ENCODE assay signal across 17 cellular contexts in genomic region chr12:109619002-109619604, GRCh38.
"Had no signal": no experiment of that assay in that cellular context is flagged by ENCODE, and none has a peak within 500 bp of the region (broad histone marks: within the 10 kb centered on the region; RNA-seq: fewer than 3 reads in every experiment).

No MANE protein-coding gene starts in this region.

- H3K36me3 Mint-ChIP-seq: immature natural killer cell; memory B cell; mesothelial cell of epicardium; natural killer cell treated with Interleukin-12 subunit alpha and Interleukin-12 subunit beta and Interleukin-15 and Interleukin-18, amount 100 ng/mL, for 72 hours had no signal

- H3K4me3 Mint-ChIP-seq: central memory CD8-positive, alpha-beta T cell; immature natural killer cell; memory B cell; mesothelial cell of epicardium; natural killer cell treated with Interleukin-12 subunit alpha and Interleukin-12 subunit beta and Interleukin-15 and Interleukin-18, amount 100 ng/mL, for 72 hours; stimulated activated naive CD8-positive, alpha-beta T cell treated with anti-CD3 and anti-CD28 coated beads, Interleukin-15, Interleukin-2, amounts not matched to agents 100 ng/mL and 50 ng/mL, for 24 hours had no signal

- H3K4me3 ChIP-seq: esophagus squamous epithelium, left ventricle myocardium inferior, lower lobe of right lung, right atrium auricular region, smooth muscle cell had no signal

- ATAC-seq: foreskin keratinocyte; left cardiac atrium; lower lobe of right lung; natural killer cell treated with Interleukin-12 subunit alpha and Interleukin-12 subunit beta and Interleukin-15 and Interleukin-18, amount 100 ng/mL, for 72 hours had no signal

- H3K27me3 ChIP-seq: right atrium auricular region had no signal

- H3K9me3 Mint-ChIP-seq: central memory CD8-positive, alpha-beta T cell; immature natural killer cell; memory B cell; mesothelial cell of epicardium; natural killer cell treated with Interleukin-12 subunit alpha and Interleukin-12 subunit beta and Interleukin-15 and Interleukin-18, amount 100 ng/mL, for 72 hours; stimulated activated naive CD8-positive, alpha-beta T cell treated with anti-CD3 and anti-CD28 coated beads, Interleukin-15, Interleukin-2, amounts not matched to agents 100 ng/mL and 50 ng/mL, for 24 hours had no signal

- H3K4me1 ChIP-seq: foreskin keratinocyte, lower lobe of right lung, right atrium auricular region had no signal

- H3K27ac ChIP-seq: esophagus squamous epithelium, foreskin keratinocyte, left ventricle myocardium inferior, lower lobe of right lung, right atrium auricular region had no signal

- H3K27ac Mint-ChIP-seq: immature natural killer cell; memory B cell; mesothelial cell of epicardium; natural killer cell treated with Interleukin-12 subunit alpha and Interleukin-12 subunit beta and Interleukin-15 and Interleukin-18, amount 100 ng/mL, for 72 hours; stimulated activated naive CD8-positive, alpha-beta T cell treated with anti-CD3 and anti-CD28 coated beads, Interleukin-15, Interleukin-2, amounts not matched to agents 100 ng/mL and 50 ng/mL, for 24 hours had no signal

- H3K36me3 ChIP-seq: esophagus squamous epithelium, left ventricle myocardium inferior, lower lobe of right lung, right atrium auricular region had no signal

- H3K9me3 ChIP-seq: esophagus squamous epithelium, left ventricle myocardium inferior, lower lobe of right lung, right atrium auricular region had no signal

- DNase-seq: esophagus squamous epithelium; foreskin keratinocyte; immature natural killer cell; left cardiac atrium; left ventricle myocardium inferior; lower lobe of right lung; posterior cingulate gyrus; stimulated activated CD4-positive, alpha-beta T cell treated with anti-CD3 and anti-CD28 coated beads, Interleukin-2, amount 100 ng/mL, for 48 hours; trophoblast cell had no signal

- FAIRE-seq: keratinocyte had no signal

- H3K4me2 ChIP-seq: smooth muscle cell had no signal

- H3K4me1 Mint-ChIP-seq: immature natural killer cell had no signal
